In the genomic region with DNA sequence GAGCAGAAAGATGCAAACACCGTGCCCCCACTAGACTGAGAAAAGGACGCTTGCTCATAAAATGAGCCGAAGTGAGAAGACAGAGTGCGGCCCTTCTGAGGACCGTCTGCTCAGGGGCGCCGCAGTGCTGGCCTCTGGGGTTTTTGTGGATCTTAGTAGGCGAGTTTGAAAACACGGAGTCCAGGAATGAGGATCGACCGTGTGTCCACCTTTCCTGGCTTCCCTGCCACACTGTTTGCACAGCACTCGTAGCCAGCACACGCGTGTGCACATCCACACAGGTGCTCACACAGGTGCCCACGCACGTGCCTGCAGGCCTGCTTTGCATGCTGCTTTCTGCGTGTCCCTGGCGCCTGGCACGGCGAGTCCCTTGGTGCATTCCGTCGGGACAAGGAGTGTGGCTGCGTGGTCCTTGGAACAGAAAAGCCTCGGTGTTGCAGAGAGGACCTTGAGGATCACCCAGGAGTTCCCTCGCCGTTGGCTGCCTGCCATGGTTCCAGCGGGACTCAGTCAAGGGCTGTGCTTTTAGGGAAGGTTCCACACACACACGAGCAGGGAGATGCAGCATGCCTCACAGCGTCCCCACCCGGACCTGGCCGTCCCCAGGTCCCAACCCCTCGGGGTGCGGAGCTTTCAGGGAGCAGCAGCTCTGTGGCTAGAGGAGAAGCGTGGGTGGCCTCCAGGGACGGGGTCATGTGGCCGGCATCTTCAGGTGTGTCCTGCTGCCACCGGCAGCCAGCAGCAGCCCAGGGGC, we compare ENCODE assay signal across 3 cellular contexts.
TF ChIP-seq lines count a peak whose summit lies in the region.

No MANE protein-coding gene starts in this region.

TF ChIP-seq in SK-N-SH, 30 proteins besides CTCF, POLR2A, EP300 and RAD21:
- no peak for TF ChIP-seq GABPA (IDR thresholded peaks at IDR 0.05; ENCODE audit: low read depth)
- TF ChIP-seq, protein P1, sequence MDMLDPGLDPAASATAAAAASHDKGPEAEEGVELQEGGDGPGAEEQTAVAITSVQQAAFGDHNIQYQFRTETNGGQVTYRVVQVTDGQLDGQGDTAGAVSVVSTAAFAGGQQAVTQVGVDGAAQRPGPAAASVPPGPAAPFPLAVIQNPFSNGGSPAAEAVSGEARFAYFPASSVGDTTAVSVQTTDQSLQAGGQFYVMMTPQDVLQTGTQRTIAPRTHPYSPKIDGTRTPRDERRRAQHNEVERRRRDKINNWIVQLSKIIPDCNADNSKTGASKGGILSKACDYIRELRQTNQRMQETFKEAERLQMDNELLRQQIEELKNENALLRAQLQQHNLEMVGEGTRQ (IDR thresholded peaks at IDR 0.05; ENCODE audit: borderline replicate concordance, low read depth, low read length), result no peak
- TF ChIP-seq TCF12 (IDR thresholded peaks at IDR 0.05), result no peak
- no peak for TF ChIP-seq SMC3 (IDR thresholded peaks at IDR 0.05; ENCODE audit: low read depth, low read length)
- no peak for TF ChIP-seq FOSL2 (IDR thresholded peaks at IDR 0.05; ENCODE audit: borderline replicate concordance, low read depth)
- no peak for TF ChIP-seq YY1 (IDR thresholded peaks at IDR 0.05; ENCODE audit: low read depth)
- no peak for TF ChIP-seq FOXJ3 (CRISPR knock-in tag; IDR thresholded peaks at IDR 0.05)
- TF ChIP-seq, protein P2, sequence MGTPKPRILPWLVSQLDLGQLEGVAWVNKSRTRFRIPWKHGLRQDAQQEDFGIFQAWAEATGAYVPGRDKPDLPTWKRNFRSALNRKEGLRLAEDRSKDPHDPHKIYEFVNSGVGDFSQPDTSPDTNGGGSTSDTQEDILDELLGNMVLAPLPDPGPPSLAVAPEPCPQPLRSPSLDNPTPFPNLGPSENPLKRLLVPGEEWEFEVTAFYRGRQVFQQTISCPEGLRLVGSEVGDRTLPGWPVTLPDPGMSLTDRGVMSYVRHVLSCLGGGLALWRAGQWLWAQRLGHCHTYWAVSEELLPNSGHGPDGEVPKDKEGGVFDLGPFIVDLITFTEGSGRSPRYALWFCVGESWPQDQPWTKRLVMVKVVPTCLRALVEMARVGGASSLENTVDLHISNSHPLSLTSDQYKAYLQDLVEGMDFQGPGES (IDR thresholded peaks at IDR 0.05; ENCODE audit: low read depth, low read length), result no peak
- TF ChIP-seq FOXM1 (IDR thresholded peaks at IDR 0.05; ENCODE audit: low read depth), result no peak
- TF ChIP-seq RXRA (IDR thresholded peaks at IDR 0.05; ENCODE audit: borderline replicate concordance, low read depth), result no peak
- no peak for TF ChIP-seq TAF1 (IDR thresholded peaks at IDR 0.05; ENCODE audit: borderline replicate concordance, low read depth, low read length)
- TF ChIP-seq EZH2phosphoT487 (IDR thresholded peaks at IDR 0.05; ENCODE audit: borderline replicate concordance, low read depth), result no peak
- TF ChIP-seq JUND (IDR thresholded peaks at IDR 0.05), result no peak
- no peak for TF ChIP-seq SIN3A (IDR thresholded peaks at IDR 0.05; ENCODE audit: borderline replicate concordance, low read depth, low read length)
- TF ChIP-seq, protein P3, sequence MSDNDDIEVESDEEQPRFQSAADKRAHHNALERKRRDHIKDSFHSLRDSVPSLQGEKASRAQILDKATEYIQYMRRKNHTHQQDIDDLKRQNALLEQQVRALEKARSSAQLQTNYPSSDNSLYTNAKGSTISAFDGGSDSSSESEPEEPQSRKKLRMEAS (IDR thresholded peaks at IDR 0.05; ENCODE audit: low read depth), result no peak
- TF ChIP-seq TEAD4 (IDR thresholded peaks at IDR 0.05; ENCODE audit: borderline replicate concordance, insufficient read depth), result no peak
- no peak for TF ChIP-seq CHD2 (IDR thresholded peaks at IDR 0.05; ENCODE audit: low read length, partially characterized antibody)
- TF ChIP-seq MXI1 (IDR thresholded peaks at IDR 0.05; ENCODE audit: low read depth, low read length), result no peak

TF ChIP-seq in SK-N-SH treated with all-trans-retinoic acid at 6 μM for 48 hours, 23 proteins besides CTCF, POLR2A, EP300 and RAD21:
- TF ChIP-seq ESRRG (CRISPR knock-in tag; IDR thresholded peaks at IDR 0.05) (no peak), ARNTL (CRISPR knock-in tag; IDR thresholded peaks at IDR 0.05; ENCODE audit: borderline replicate concordance, low read depth) (no peak), ZC3H10 (CRISPR knock-in tag; IDR thresholded peaks at IDR 0.05) (no peak)
- TF ChIP-seq, protein P4, sequence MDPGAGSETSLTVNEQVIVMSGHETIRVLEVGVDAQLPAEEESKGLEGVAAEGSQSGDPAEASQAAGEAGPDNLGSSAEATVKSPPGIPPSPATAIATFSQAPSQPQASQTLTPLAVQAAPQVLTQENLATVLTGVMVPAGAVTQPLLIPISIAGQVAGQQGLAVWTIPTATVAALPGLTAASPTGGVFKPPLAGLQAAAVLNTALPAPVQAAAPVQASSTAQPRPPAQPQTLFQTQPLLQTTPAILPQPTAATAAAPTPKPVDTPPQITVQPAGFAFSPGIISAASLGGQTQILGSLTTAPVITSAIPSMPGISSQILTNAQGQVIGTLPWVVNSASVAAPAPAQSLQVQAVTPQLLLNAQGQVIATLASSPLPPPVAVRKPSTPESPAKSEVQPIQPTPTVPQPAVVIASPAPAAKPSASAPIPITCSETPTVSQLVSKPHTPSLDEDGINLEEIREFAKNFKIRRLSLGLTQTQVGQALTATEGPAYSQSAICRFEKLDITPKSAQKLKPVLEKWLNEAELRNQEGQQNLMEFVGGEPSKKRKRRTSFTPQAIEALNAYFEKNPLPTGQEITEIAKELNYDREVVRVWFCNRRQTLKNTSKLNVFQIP (CRISPR knock-in tag; IDR thresholded peaks at IDR 0.05; ENCODE audit: borderline replicate concordance, low read depth), result no peak

TF ChIP-seq in K562, 482 proteins besides CTCF, POLR2A, EP300 and RAD21:
- TF ChIP-seq TBL1XR1 (IDR thresholded peaks at IDR 0.05; ENCODE audit: low read length in 2 of 2) (no peak), ZNF778 (CRISPR knock-in tag; IDR thresholded peaks at IDR 0.05) (no peak), RAD51 (IDR thresholded peaks at IDR 0.05; ENCODE audit: borderline replicate concordance, low read depth) (no peak), SRF (CRISPR knock-in tag; IDR thresholded peaks at IDR 0.05) (no peak), ZC3H4 (CRISPR knock-in tag; IDR thresholded peaks at IDR 0.05; ENCODE audit: borderline replicate concordance) (no peak), ZNF347 (CRISPR knock-in tag; IDR thresholded peaks at IDR 0.05; ENCODE audit: low read depth) (no peak), SIRT6 (IDR thresholded peaks at IDR 0.05; ENCODE audit: low read depth, low read length) (no peak), GTF2F1 (IDR thresholded peaks at IDR 0.05; ENCODE audit: low read depth, low read length) (no peak), HLTF (IDR thresholded peaks at IDR 0.05) (no peak), MAZ (CRISPR knock-in tag; conservative IDR thresholded peaks at IDR 0.05 in 1 of 2, IDR thresholded peaks at IDR 0.05 in 1 of 2) (no peak), ZNF586 (CRISPR knock-in tag; conservative IDR thresholded peaks at IDR 0.05) (no peak), DDX20 (tag; IDR thresholded peaks at IDR 0.05; ENCODE audit: low read depth) (no peak), SAP30 (IDR thresholded peaks at IDR 0.05; ENCODE audit: borderline replicate concordance, insufficient read depth, low read depth, low read length, poor library complexity, severe bottlenecking) (no peak), RCOR1 (IDR thresholded peaks at IDR 0.05; ENCODE audit: borderline replicate concordance in 1 of 2, low read depth in 2 of 2, low read length in 2 of 2) (no peak)
- TF ChIP-seq, protein P5, sequence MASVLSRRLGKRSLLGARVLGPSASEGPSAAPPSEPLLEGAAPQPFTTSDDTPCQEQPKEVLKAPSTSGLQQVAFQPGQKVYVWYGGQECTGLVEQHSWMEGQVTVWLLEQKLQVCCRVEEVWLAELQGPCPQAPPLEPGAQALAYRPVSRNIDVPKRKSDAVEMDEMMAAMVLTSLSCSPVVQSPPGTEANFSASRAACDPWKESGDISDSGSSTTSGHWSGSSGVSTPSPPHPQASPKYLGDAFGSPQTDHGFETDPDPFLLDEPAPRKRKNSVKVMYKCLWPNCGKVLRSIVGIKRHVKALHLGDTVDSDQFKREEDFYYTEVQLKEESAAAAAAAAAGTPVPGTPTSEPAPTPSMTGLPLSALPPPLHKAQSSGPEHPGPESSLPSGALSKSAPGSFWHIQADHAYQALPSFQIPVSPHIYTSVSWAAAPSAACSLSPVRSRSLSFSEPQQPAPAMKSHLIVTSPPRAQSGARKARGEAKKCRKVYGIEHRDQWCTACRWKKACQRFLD (CRISPR knock-in tag; IDR thresholded peaks at IDR 0.05), result no peak
- TF ChIP-seq, protein P6, sequence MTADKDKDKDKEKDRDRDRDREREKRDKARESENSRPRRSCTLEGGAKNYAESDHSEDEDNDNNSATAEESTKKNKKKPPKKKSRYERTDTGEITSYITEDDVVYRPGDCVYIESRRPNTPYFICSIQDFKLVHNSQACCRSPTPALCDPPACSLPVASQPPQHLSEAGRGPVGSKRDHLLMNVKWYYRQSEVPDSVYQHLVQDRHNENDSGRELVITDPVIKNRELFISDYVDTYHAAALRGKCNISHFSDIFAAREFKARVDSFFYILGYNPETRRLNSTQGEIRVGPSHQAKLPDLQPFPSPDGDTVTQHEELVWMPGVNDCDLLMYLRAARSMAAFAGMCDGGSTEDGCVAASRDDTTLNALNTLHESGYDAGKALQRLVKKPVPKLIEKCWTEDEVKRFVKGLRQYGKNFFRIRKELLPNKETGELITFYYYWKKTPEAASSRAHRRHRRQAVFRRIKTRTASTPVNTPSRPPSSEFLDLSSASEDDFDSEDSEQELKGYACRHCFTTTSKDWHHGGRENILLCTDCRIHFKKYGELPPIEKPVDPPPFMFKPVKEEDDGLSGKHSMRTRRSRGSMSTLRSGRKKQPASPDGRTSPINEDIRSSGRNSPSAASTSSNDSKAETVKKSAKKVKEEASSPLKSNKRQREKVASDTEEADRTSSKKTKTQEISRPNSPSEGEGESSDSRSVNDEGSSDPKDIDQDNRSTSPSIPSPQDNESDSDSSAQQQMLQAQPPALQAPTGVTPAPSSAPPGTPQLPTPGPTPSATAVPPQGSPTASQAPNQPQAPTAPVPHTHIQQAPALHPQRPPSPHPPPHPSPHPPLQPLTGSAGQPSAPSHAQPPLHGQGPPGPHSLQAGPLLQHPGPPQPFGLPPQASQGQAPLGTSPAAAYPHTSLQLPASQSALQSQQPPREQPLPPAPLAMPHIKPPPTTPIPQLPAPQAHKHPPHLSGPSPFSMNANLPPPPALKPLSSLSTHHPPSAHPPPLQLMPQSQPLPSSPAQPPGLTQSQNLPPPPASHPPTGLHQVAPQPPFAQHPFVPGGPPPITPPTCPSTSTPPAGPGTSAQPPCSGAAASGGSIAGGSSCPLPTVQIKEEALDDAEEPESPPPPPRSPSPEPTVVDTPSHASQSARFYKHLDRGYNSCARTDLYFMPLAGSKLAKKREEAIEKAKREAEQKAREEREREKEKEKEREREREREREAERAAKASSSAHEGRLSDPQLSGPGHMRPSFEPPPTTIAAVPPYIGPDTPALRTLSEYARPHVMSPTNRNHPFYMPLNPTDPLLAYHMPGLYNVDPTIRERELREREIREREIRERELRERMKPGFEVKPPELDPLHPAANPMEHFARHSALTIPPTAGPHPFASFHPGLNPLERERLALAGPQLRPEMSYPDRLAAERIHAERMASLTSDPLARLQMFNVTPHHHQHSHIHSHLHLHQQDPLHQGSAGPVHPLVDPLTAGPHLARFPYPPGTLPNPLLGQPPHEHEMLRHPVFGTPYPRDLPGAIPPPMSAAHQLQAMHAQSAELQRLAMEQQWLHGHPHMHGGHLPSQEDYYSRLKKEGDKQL (CRISPR knock-in tag; IDR thresholded peaks at IDR 0.05; ENCODE audit: borderline replicate concordance), result no peak
- TF ChIP-seq, protein P7, sequence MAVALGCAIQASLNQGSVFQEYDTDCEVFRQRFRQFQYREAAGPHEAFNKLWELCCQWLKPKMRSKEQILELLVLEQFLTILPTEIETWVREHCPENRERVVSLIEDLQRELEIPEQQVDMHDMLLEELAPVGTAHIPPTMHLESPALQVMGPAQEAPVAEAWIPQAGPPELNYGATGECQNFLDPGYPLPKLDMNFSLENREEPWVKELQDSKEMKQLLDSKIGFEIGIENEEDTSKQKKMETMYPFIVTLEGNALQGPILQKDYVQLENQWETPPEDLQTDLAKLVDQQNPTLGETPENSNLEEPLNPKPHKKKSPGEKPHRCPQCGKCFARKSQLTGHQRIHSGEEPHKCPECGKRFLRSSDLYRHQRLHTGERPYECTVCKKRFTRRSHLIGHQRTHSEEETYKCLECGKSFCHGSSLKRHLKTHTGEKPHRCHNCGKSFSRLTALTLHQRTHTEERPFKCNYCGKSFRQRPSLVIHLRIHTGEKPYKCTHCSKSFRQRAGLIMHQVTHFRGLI (CRISPR knock-in tag; IDR thresholded peaks at IDR 0.05), result no peak
- TF ChIP-seq, protein P8, sequence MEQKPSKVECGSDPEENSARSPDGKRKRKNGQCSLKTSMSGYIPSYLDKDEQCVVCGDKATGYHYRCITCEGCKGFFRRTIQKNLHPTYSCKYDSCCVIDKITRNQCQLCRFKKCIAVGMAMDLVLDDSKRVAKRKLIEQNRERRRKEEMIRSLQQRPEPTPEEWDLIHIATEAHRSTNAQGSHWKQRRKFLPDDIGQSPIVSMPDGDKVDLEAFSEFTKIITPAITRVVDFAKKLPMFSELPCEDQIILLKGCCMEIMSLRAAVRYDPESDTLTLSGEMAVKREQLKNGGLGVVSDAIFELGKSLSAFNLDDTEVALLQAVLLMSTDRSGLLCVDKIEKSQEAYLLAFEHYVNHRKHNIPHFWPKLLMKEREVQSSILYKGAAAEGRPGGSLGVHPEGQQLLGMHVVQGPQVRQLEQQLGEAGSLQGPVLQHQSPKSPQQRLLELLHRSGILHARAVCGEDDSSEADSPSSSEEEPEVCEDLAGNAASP (IDR thresholded peaks at IDR 0.05), result no peak
- TF ChIP-seq, protein P9, sequence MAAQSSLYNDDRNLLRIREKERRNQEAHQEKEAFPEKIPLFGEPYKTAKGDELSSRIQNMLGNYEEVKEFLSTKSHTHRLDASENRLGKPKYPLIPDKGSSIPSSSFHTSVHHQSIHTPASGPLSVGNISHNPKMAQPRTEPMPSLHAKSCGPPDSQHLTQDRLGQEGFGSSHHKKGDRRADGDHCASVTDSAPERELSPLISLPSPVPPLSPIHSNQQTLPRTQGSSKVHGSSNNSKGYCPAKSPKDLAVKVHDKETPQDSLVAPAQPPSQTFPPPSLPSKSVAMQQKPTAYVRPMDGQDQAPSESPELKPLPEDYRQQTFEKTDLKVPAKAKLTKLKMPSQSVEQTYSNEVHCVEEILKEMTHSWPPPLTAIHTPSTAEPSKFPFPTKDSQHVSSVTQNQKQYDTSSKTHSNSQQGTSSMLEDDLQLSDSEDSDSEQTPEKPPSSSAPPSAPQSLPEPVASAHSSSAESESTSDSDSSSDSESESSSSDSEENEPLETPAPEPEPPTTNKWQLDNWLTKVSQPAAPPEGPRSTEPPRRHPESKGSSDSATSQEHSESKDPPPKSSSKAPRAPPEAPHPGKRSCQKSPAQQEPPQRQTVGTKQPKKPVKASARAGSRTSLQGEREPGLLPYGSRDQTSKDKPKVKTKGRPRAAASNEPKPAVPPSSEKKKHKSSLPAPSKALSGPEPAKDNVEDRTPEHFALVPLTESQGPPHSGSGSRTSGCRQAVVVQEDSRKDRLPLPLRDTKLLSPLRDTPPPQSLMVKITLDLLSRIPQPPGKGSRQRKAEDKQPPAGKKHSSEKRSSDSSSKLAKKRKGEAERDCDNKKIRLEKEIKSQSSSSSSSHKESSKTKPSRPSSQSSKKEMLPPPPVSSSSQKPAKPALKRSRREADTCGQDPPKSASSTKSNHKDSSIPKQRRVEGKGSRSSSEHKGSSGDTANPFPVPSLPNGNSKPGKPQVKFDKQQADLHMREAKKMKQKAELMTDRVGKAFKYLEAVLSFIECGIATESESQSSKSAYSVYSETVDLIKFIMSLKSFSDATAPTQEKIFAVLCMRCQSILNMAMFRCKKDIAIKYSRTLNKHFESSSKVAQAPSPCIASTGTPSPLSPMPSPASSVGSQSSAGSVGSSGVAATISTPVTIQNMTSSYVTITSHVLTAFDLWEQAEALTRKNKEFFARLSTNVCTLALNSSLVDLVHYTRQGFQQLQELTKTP (IDR thresholded peaks at IDR 0.05; ENCODE audit: low read depth in 1 of 2, partially characterized antibody in 2 of 2), result no peak
